Comparison of ENCODE assay signal across 9 cellular contexts in genomic region chr15:64092075-64092820, GRCh38. TPM values are rescaled to one million over a fixed set of nuclear protein-coding genes. Genes with fewer than 3 reads are reported as not detected.
DNase-seq lines count a peak whose midpoint lies in the region; ATAC-seq and TF ChIP-seq lines count a peak whose summit lies in the region.
"Had no signal": no experiment of that assay in that cellular context is flagged by ENCODE, and none has a peak within 500 bp of the region (broad histone marks: within the 10 kb centered on the region; RNA-seq: fewer than 3 reads in every experiment).

No MANE protein-coding gene starts in this region.

- peaks cover 2% of the 10 kb centered on the region for H3K27me3 Mint-ChIP-seq in neural progenitor cell (ENCODE audit: insufficient read depth, low read depth)

- peaks cover 11% of the 10 kb centered on the region for H3K36me3 Mint-ChIP-seq in neural progenitor cell

- H3K27ac Mint-ChIP-seq in neural progenitor cell = no peak overlapping the region

- peaks cover 16% of the 10 kb centered on the region for H3K36me3 ChIP-seq in neural progenitor cell

- ATAC-seq in HG03097 (IDR thresholded peaks at IDR 0.05; ENCODE audit: low FRiP score, unreplicated experiment) (no peak), HG03045 (IDR thresholded peaks at IDR 0.05; ENCODE audit: unreplicated experiment) (no peak)

- H3K27ac ChIP-seq in neural progenitor cell = no peak overlapping the region

- TF ChIP-seq CTCF in GM10248 (IDR thresholded peaks at IDR 0.05; ENCODE audit: control extremely low read depth, extremely low read depth, low read depth, missing control alignments) (peak; percentile 26), neural progenitor cell (IDR thresholded peaks at IDR 0.05) (peak; percentile 26)

- peaks cover 42% of the 10 kb centered on the region for H3K4me1 Mint-ChIP-seq in neural progenitor cell

- peaks cover 12% of the 10 kb centered on the region for H4K20me1 ChIP-seq in neural progenitor cell (ENCODE audit: low read depth)

- DNase-seq in GM10248 (ENCODE audit: extremely low spot score) (no peak), NAMALWA (ENCODE audit: low spot score) (peak; percentile 67), cerebellar cortex (ENCODE audit: low spot score) (peak; percentile 24), neural progenitor cell (ENCODE audit: low spot score) (no peak), putamen (ENCODE audit: low spot score) (no peak), NCI-H2029 treated with DMSO at 0.1 percent for 48 hours (lab: John Stamatoyannopoulos, UW) (no peak)
- DNase-seq: NCI-H345 had no signal

- peak overlapping the region; percentile 84 for H3K4me2 ChIP-seq in neural progenitor cell

- H2AFZ ChIP-seq in neural progenitor cell (replicated peaks) = no peak overlapping the region

- H3K9me3 Mint-ChIP-seq in neural progenitor cell = no peaks in the 10 kb centered on the region

- POLR2A ChIA-PET in GM10248 (lab: Yijun Ruan, JAX) = interaction anchor here (0.9 kb wide), 1 partner anchor 61 kb away, joined by 3 read pairs; no protein-coding TSS in a partner anchor

- peaks cover 24% of the 10 kb centered on the region for H3F3A ChIP-seq in neural progenitor cell (ENCODE audit: low read depth)

- H3K9ac ChIP-seq in neural progenitor cell = no peak overlapping the region

- peaks cover 16% of the 10 kb centered on the region for H3K4me1 ChIP-seq in neural progenitor cell

- peak overlapping the region; percentile 98 for H3K4me3 Mint-ChIP-seq in neural progenitor cell

- H3K27me3 ChIP-seq in neural progenitor cell = no peaks in the 10 kb centered on the region

- no peaks in the 10 kb centered on the region for H3K9me3 ChIP-seq in neural progenitor cell (ENCODE audit: low read depth)

- peak overlapping the region; percentile 79 for H3K4me3 ChIP-seq in neural progenitor cell

- CTCF ChIA-PET in GM10248 (lab: Yijun Ruan, JAX) = interaction anchor here (0.7 to 7.1 kb wide), 9 partner anchors 14 to 482 kb away, joined by 3 to 33 read pairs (median 3); partner anchors contain the start of genes DAPK2 and SNX22

- peaks cover 71% of the 10 kb centered on the region for H3K79me2 ChIP-seq in neural progenitor cell (ENCODE audit: low read depth)

RNA-seq across cellular contexts. Expression of gene CIAO2A, which starts 1.4 kb away (rescaled TPM):
- total RNA-seq in neural progenitor cell (ENCODE audit: low replicate concordance) = 114 and 210 TPM in 2 replicates

RNA-seq across cellular contexts. Expression of gene SNX1, which starts 3.5 kb away (rescaled TPM):
- total RNA-seq in neural progenitor cell (ENCODE audit: low replicate concordance) = 24.0 and 31.3 TPM in 2 replicates

RNA-seq across cellular contexts. Expression of gene DAPK2, which starts 46.0 kb away (rescaled TPM):
- 5.4 and 9.7 TPM in 2 replicates for total RNA-seq in neural progenitor cell (ENCODE audit: low replicate concordance)

RNA-seq across cellular contexts. Expression of gene SNX22, which starts 59.3 kb away (rescaled TPM):
- total RNA-seq in neural progenitor cell (ENCODE audit: low replicate concordance) = 4.0 and 6.4 TPM in 2 replicates

Comparison
In these comparisons a context has a peak if more than half of its experiments do, and no peak if none do; other contexts are left out.
1. DNase-seq: peak in NAMALWA (single experiment) and cerebellar cortex (single experiment); none in GM10248 (single experiment), neural progenitor cell (single experiment), putamen (single experiment) and NCI-H2029 treated with DMSO at 0.1 percent for 48 hours (single experiment).